Comparison of ENCODE assay signal across 8 cellular contexts in genomic region chr5:136082390-136083193, GRCh38. TPM values are rescaled to one million over a fixed set of nuclear protein-coding genes. Genes with fewer than 3 reads are reported as not detected.
DNase-seq lines count a peak whose midpoint lies in the region; ATAC-seq and TF ChIP-seq lines count a peak whose summit lies in the region.

No MANE protein-coding gene starts in this region.

- ATAC-seq in activated CD4-positive, CD25-positive, alpha-beta regulatory T cell treated with anti-CD3 and anti-CD28 coated beads, Interleukin-2, amount 50 U/mL, for 24 hours: no peak

- no peaks in the 10 kb centered on the region for H3K27me3 Mint-ChIP-seq in neural progenitor cell (ENCODE audit: insufficient read depth, low read depth)
- peaks cover 32% of the 10 kb centered on the region for H3K27me3 Mint-ChIP-seq in type B pancreatic cell

- no peaks in the 10 kb centered on the region for H3K9me3 ChIP-seq in fibroblast of lung (ENCODE audit: control insufficient read depth, insufficient read depth, low read depth, low read length)
- H3K9me3 ChIP-seq in neural progenitor cell (ENCODE audit: low read depth): no peaks in the 10 kb centered on the region

- TF ChIP-seq CTCF in fibroblast of lung (conservative IDR thresholded peaks at IDR 0.05 in 1 of 2, IDR thresholded peaks at IDR 0.05 in 1 of 2; ENCODE audit: low read depth in 1 of 2, low read length in 2 of 2) (peak; percentile 88 to 89), neural progenitor cell (IDR thresholded peaks at IDR 0.05) (peak; percentile 79), type B pancreatic cell (conservative IDR thresholded peaks at IDR 0.05) (peak; percentile 89)

- H3K9ac ChIP-seq in fibroblast of lung (ENCODE audit: insufficient read depth, low read length) (no peak overlapping the region), neural progenitor cell (no peak overlapping the region)

- no peak overlapping the region for H3K27ac ChIP-seq in fibroblast of lung (ENCODE audit: insufficient read depth, low read length)
- no peak overlapping the region for H3K27ac ChIP-seq in neural progenitor cell

- H3K4me1 Mint-ChIP-seq in neural progenitor cell: no peaks in the 10 kb centered on the region
- H3K4me1 Mint-ChIP-seq in type B pancreatic cell (ENCODE audit: unreplicated experiment): no peaks in the 10 kb centered on the region

- H2AFZ ChIP-seq in fibroblast of lung (ENCODE audit: low read length) (no peak overlapping the region), neural progenitor cell (replicated peaks) (no peak overlapping the region)

- H4K20me1 ChIP-seq in fibroblast of lung (ENCODE audit: control insufficient read depth, extremely low read depth, insufficient read depth, low read length): no peaks in the 10 kb centered on the region
- H4K20me1 ChIP-seq in neural progenitor cell (ENCODE audit: low read depth): no peaks in the 10 kb centered on the region

- H3K36me3 ChIP-seq in fibroblast of lung (ENCODE audit: control insufficient read depth, insufficient read depth, low read length): no peaks in the 10 kb centered on the region
- no peaks in the 10 kb centered on the region for H3K36me3 ChIP-seq in neural progenitor cell

- H3K79me2 ChIP-seq in fibroblast of lung (ENCODE audit: control insufficient read depth, insufficient read depth, low read length) (no peaks in the 10 kb centered on the region), neural progenitor cell (ENCODE audit: low read depth) (no peaks in the 10 kb centered on the region)

- H3K4me1 ChIP-seq in fibroblast of lung (ENCODE audit: control insufficient read depth, extremely low read depth, insufficient read depth, low read length): peaks cover 2% of the 10 kb centered on the region
- H3K4me1 ChIP-seq in neural progenitor cell: no peaks in the 10 kb centered on the region

- no peak overlapping the region for H3K4me2 ChIP-seq in fibroblast of lung (ENCODE audit: extremely low read depth, insufficient read depth, low read length)
- no peak overlapping the region for H3K4me2 ChIP-seq in neural progenitor cell

- H3K4me3 ChIP-seq in fibroblast of lung (replicated peaks in 1 of 4; ENCODE audit: control extremely low read depth in 1 of 4, insufficient read depth in 1 of 4, low read depth in 3 of 4, low read length in 4 of 4) (no peak overlapping the region), neural progenitor cell (no peak overlapping the region)

- H3K9me3 Mint-ChIP-seq in neural progenitor cell (no peaks in the 10 kb centered on the region), type B pancreatic cell (no peaks in the 10 kb centered on the region)

- DNase-seq in activated CD4-positive, CD25-positive, alpha-beta regulatory T cell (lab: John Stamatoyannopoulos, UW): peak in 3 of 4 experiments; percentile 3 to 18 (median 18)
- peak; percentile 80 for DNase-seq in NCI-H82 (lab: John Stamatoyannopoulos, UW)
- peak; percentile 25 for DNase-seq in activated CD8-positive, alpha-beta memory T cell treated with anti-CD3 and anti-CD28 coated beads, Interleukin-2, amount 50 U/mL, for 24 hours (ENCODE audit: extremely low read depth)
- DNase-seq in fibroblast of lung (ENCODE audit: low read depth in 2 of 2): peak in 1 of 2 donors; percentile 82
- DNase-seq in neural progenitor cell (ENCODE audit: low spot score): peak; percentile 86
- peak; percentile 84 for DNase-seq in type B pancreatic cell (ENCODE audit: extremely low spot score, unreplicated experiment)
- no peak for DNase-seq in cerebellum (ENCODE audit: low spot score)

- no peak overlapping the region for H3K27ac Mint-ChIP-seq in neural progenitor cell
- H3K27ac Mint-ChIP-seq in type B pancreatic cell: no peak overlapping the region

- H3K36me3 Mint-ChIP-seq in neural progenitor cell (no peaks in the 10 kb centered on the region), type B pancreatic cell (no peaks in the 10 kb centered on the region)

- no peaks in the 10 kb centered on the region for H3F3A ChIP-seq in neural progenitor cell (ENCODE audit: low read depth)

- H3K4me3 Mint-ChIP-seq in neural progenitor cell (no peak overlapping the region), type B pancreatic cell (no peak overlapping the region)

- no peaks in the 10 kb centered on the region for H3K27me3 ChIP-seq in fibroblast of lung (ENCODE audit: control insufficient read depth, insufficient read depth, low read length)
- peaks cover 44% of the 10 kb centered on the region for H3K27me3 ChIP-seq in neural progenitor cell

RNA-seq across cellular contexts. Expression of gene SMAD5, which starts 50.1 kb away (rescaled TPM):
- total RNA-seq in fibroblast of lung: 43.4 and 44.3 TPM in 2 replicates
- polyA plus RNA-seq in fibroblast of lung: 89.4 and 128 TPM in 2 replicates
- 27.1 and 31.8 TPM in 2 replicates for polyA plus RNA-seq in fibroblast of lung (2012)
- polyA minus RNA-seq in fibroblast of lung (ENCODE audit: low replicate concordance): 26.4 and 34.5 TPM in 2 replicates
- 75.0 and 102 TPM in 2 replicates for total RNA-seq in neural progenitor cell (ENCODE audit: low replicate concordance)
- 69.1 and 80.0 TPM in 2 replicates for total RNA-seq in type B pancreatic cell (ENCODE audit: low replicate concordance)
- total RNA-seq in cerebellum: 61.1 TPM

RNA-seq across cellular contexts. Expression of gene TGFBI, which starts 53.8 kb away (rescaled TPM):
- total RNA-seq in fibroblast of lung: 270 and 398 TPM in 2 replicates
- polyA plus RNA-seq in fibroblast of lung: 525 and 889 TPM in 2 replicates
- 631 and 968 TPM in 2 replicates for polyA plus RNA-seq in fibroblast of lung (2012)
- 379 and 787 TPM in 2 replicates for polyA minus RNA-seq in fibroblast of lung (ENCODE audit: low replicate concordance)
- 9.5 and 16.4 TPM in 2 replicates for total RNA-seq in neural progenitor cell (ENCODE audit: low replicate concordance)
- total RNA-seq in type B pancreatic cell (ENCODE audit: low replicate concordance): 71.4 and 302 TPM in 2 replicates
- 23.3 TPM for total RNA-seq in cerebellum
